In the genomic region with DNA sequence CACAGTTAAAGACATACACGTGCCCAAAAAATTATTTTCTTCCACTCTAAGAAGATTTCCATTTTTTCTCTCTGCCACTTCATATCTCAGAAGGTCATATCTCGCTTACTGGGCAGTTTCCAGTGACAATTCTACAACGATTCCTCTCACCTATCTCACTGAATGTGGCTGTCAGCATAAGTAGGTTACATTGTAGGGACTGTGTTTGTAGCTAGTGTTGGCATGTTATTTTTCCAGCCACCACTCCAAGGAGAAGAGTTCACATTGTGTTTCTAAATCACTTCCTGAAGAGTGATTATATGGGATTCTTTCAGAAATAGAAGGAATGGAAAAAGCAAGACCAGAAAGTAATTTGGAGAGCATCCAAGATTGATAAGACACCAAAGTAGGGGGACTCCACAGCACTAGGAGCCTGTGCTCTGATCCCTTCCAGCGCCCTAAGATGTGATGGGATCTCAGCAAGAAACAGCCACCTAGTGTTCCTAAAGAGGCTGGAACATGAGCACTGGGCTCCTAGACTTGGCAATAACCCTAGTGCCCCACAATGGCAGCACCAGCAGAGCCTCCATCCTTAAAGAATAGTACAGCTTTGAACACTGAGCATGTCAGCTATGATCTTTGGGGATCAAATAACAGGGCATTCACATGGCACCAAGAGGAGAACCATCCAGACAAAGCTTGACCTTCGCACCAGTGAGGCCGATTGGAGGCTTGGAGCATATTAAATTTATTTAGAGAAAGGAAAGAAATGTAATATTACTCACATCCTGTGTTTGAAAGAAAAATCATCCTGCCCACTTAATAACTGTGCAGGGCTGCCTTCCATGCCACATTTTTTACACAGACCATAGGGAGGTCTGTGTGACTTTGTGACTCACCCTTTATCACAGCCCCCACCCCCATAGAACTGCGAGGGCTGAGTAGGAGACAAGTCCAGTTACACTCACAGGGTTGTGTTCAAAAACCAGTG, we compare ENCODE assay signal across 8 cellular contexts. TPM values are rescaled to one million over a fixed set of nuclear protein-coding genes. Genes with fewer than 3 reads are reported as not detected.
DNase-seq lines count a peak whose midpoint lies in the region; ATAC-seq and TF ChIP-seq lines count a peak whose summit lies in the region.
"Had no signal": no experiment of that assay in that cellular context is flagged by ENCODE, and none has a peak within 500 bp of the region (broad histone marks: within the 10 kb centered on the region; RNA-seq: fewer than 3 reads in every experiment).

No MANE protein-coding gene starts in this region.

- intact Hi-C loops in spleen (cut with DNase I; ENCODE audit: low total_unique reads), result no loop called here

- H3K4me1 ChIP-seq in spleen, result peaks cover 5 to 37% (median 31%) of the 10 kb centered on the region in 6 donors
- peaks cover 41% of the 10 kb centered on the region for H3K4me1 ChIP-seq in MM.1S (ENCODE audit: low read length)
- H3K4me1 ChIP-seq: parathyroid adenoma had no signal

- ATAC-seq in GM21367 (IDR thresholded peaks at IDR 0.05; ENCODE audit: unreplicated experiment) (peak; percentile 23), HG03565 (IDR thresholded peaks at IDR 0.05; ENCODE audit: unreplicated experiment) (peak; percentile 15)

- H3K27me3 ChIP-seq in spleen (replicated peaks in 1 of 7), result no peaks in the 10 kb centered on the region
- no peaks in the 10 kb centered on the region for H3K27me3 ChIP-seq in MM.1S (replicated peaks; ENCODE audit: insufficient read depth, low read length)

- H3F3A ChIP-seq in MM.1S (ENCODE audit: insufficient read depth, low read length), result 0 out of 2 replicates have a peak, but pooled peaks cover 5% of the 10 kb centered on the region

- H4K20me1 ChIP-seq in MM.1S (ENCODE audit: insufficient read depth, low read length), result no peaks in the 10 kb centered on the region

- no peaks in the 10 kb centered on the region for H3K79me2 ChIP-seq in MM.1S (ENCODE audit: low read length)
- H3K79me2 ChIP-seq: parathyroid adenoma had no signal

- no peak overlapping the region for H3K9ac ChIP-seq in MM.1S (ENCODE audit: low read length)
- H3K9ac ChIP-seq: parathyroid adenoma had no signal

- no peak overlapping the region for H3K4me2 ChIP-seq in MM.1S (ENCODE audit: low read depth, low read length)

- H3K9me2 ChIP-seq in MM.1S (replicated peaks; ENCODE audit: insufficient read depth, low read length), result no peaks in the 10 kb centered on the region

- H3K9me3 ChIP-seq in spleen (no peaks in the 10 kb centered on the region), MM.1S (replicated peaks; ENCODE audit: insufficient read depth, low read length) (no peaks in the 10 kb centered on the region)

- WGBS in spleen, 5 donors, result 58 to 77% (median 71%) methylated on average over 7 of the region's 7 CpGs

- no peak overlapping the region for H2AFZ ChIP-seq in MM.1S (ENCODE audit: low read length)
- H2AFZ ChIP-seq: parathyroid adenoma had no signal

- no peaks in the 10 kb centered on the region for H3K36me3 ChIP-seq in spleen
- no peaks in the 10 kb centered on the region for H3K36me3 ChIP-seq in MM.1S (replicated peaks; ENCODE audit: insufficient read depth, low read length)

- TF ChIP-seq POLR2A in spleen (IDR thresholded peaks at IDR 0.05), result no peak

- H3K27ac ChIP-seq in spleen, result peak overlapping the region in 6 of 8 donors; percentile 39 to 78 (median 62)
- no peak overlapping the region for H3K27ac ChIP-seq in MM.1S (ENCODE audit: low read length)
- H3K27ac ChIP-seq: parathyroid adenoma had no signal

- DNase-seq in dermis blood vessel endothelial cell, result peak; percentile 97
- DNase-seq in spleen, result no peak
- no peak for DNase-seq in C1 segment of cervical spinal cord (lab: John Stamatoyannopoulos, UW)
- no peak for DNase-seq in cerebellar nuclear complex (lab: John Stamatoyannopoulos, UW)
- DNase-seq in MM.1S, result no peak

- TF ChIP-seq CTCF in spleen (IDR thresholded peaks at IDR 0.05 in 8 of 11, conservative IDR thresholded peaks at IDR 0.05 in 3 of 11) (no peak), MM.1S (IDR thresholded peaks at IDR 0.05; ENCODE audit: low read length) (no peak)

- H3K4me3 ChIP-seq in spleen, result no peak overlapping the region
- H3K4me3 ChIP-seq in MM.1S (ENCODE audit: low read length), result no peak overlapping the region

RNA-seq across cellular contexts. Expression of a gene that starts 51.8 kb away (rescaled TPM):
- total RNA-seq in dermis blood vessel endothelial cell, result 1,771 and 3,866 TPM in 2 replicates
- 100 to 1,000 TPM in 6 of 7 donors, 10 to 100 TPM in 1; 75.4 to 404 (median 241) TPM for total RNA-seq in spleen
- polyA plus RNA-seq in spleen, result 100 to 1,000 TPM in 1 of 3 donors, 10 to 100 TPM in 2; 26.8 to 124 (median 28.0) TPM
